Comparison of ENCODE assay signal across 11 cellular contexts in genomic region chr16:71648921-71649320, GRCh38. TPM values are rescaled to one million over a fixed set of nuclear protein-coding genes. Genes with fewer than 3 reads are reported as not detected.
DNase-seq lines count a peak whose midpoint lies in the region; TF ChIP-seq lines count a peak whose summit lies in the region.
"Had no signal": no experiment of that assay in that cellular context is flagged by ENCODE, and none has a peak within 500 bp of the region (broad histone marks: within the 10 kb centered on the region; RNA-seq: fewer than 3 reads in every experiment).

No MANE protein-coding gene starts in this region.

- no peak overlapping the region for H3K27ac Mint-ChIP-seq in CD4-positive, alpha-beta memory T cell
- H3K27ac Mint-ChIP-seq: activated CD4-positive, alpha-beta T cell treated with anti-CD3 and anti-CD28 coated beads, Interleukin-2, amount 10 ng/mL, durations not matched to agents 7 days and 5 days had no signal

- H3K27me3 Mint-ChIP-seq in CD4-positive, alpha-beta memory T cell = no peaks in the 10 kb centered on the region
- H3K27me3 Mint-ChIP-seq: activated CD4-positive, alpha-beta T cell treated with anti-CD3 and anti-CD28 coated beads, Interleukin-2, amount 10 ng/mL, durations not matched to agents 7 days and 5 days had no signal

- H3K4me1 Mint-ChIP-seq in CD4-positive, alpha-beta memory T cell = no peaks in the 10 kb centered on the region
- H3K4me1 Mint-ChIP-seq: activated CD4-positive, alpha-beta T cell treated with anti-CD3 and anti-CD28 coated beads, Interleukin-2, amount 10 ng/mL, durations not matched to agents 7 days and 5 days had no signal

- H3K4me1 ChIP-seq in OCI-LY1 (ENCODE audit: insufficient read depth, low read length, severe bottlenecking) (no peaks in the 10 kb centered on the region), parathyroid adenoma (no peaks in the 10 kb centered on the region)
- H3K4me1 ChIP-seq in CD4-positive, alpha-beta memory T cell (ENCODE audit: insufficient read depth, low read length) = no peaks in the 10 kb centered on the region
- H3K4me1 ChIP-seq: adrenal gland had no signal

- no peaks in the 10 kb centered on the region for H3K9me2 ChIP-seq in OCI-LY1 (ENCODE audit: low read depth, low read length)

- no peaks in the 10 kb centered on the region for H3F3A ChIP-seq in OCI-LY1 (ENCODE audit: insufficient read depth, low read length)

- H3K79me2 ChIP-seq in OCI-LY1 (ENCODE audit: insufficient read depth, low read length) (no peaks in the 10 kb centered on the region), parathyroid adenoma (no peaks in the 10 kb centered on the region)

- H3K9me3 ChIP-seq in OCI-LY1 (ENCODE audit: low read length) = no peaks in the 10 kb centered on the region
- H3K9me3 ChIP-seq in parathyroid adenoma (ENCODE audit: control insufficient read depth, low read length) = no peaks in the 10 kb centered on the region
- H3K9me3 ChIP-seq in CD4-positive, alpha-beta memory T cell (ENCODE audit: control insufficient read depth in 1 of 2, low read length in 2 of 2) = no peaks in the 10 kb centered on the region
- H3K9me3 ChIP-seq: adrenal gland had no signal

- H2AFZ ChIP-seq in OCI-LY1 (ENCODE audit: low read length) (no peak overlapping the region), parathyroid adenoma (no peak overlapping the region)

- TF ChIP-seq CTCF in OCI-LY1 (IDR thresholded peaks at IDR 0.05; ENCODE audit: low read length) = peak; percentile 26; the same call in 1 of the 2 replicates
- TF ChIP-seq CTCF in epithelial cell of esophagus (IDR thresholded peaks at IDR 0.05; ENCODE audit: insufficient read depth, low read depth, low read length, missing control alignments) = peak; percentile 55
- TF ChIP-seq CTCF in parathyroid adenoma (IDR thresholded peaks at IDR 0.05) = peak; percentile 55

- H3K4me3 Mint-ChIP-seq in CD4-positive, alpha-beta memory T cell = no peak overlapping the region
- H3K4me3 Mint-ChIP-seq: activated CD4-positive, alpha-beta T cell treated with anti-CD3 and anti-CD28 coated beads, Interleukin-2, amount 10 ng/mL, durations not matched to agents 7 days and 5 days had no signal

- H3K27ac ChIP-seq in OCI-LY1 (ENCODE audit: low read depth, low read length, poor library complexity, severe bottlenecking) (no peak overlapping the region), parathyroid adenoma (no peak overlapping the region)
- H3K27ac ChIP-seq in CD4-positive, alpha-beta memory T cell (ENCODE audit: low read depth, low read length) = no peak overlapping the region
- H3K27ac ChIP-seq: adrenal gland had no signal

- POLR2A ChIA-PET in CD4-positive, alpha-beta memory T cell (lab: Charles Lee; ENCODE audit: partially characterized antibody) = no interaction called here

- H3K36me3 ChIP-seq in OCI-LY1 (ENCODE audit: insufficient read depth, low read length) (peaks cover 22% of the 10 kb centered on the region; the same call in 1 of the 2 replicates), parathyroid adenoma (ENCODE audit: control insufficient read depth, insufficient read depth, low read length) (no peaks in the 10 kb centered on the region)
- H3K36me3 ChIP-seq in CD4-positive, alpha-beta memory T cell (ENCODE audit: insufficient read depth, low read length) = no peaks in the 10 kb centered on the region

- peak; percentile 33 for DNase-seq in DMS53 (lab: John Stamatoyannopoulos, UW)
- DNase-seq in DMS53 treated with DMSO at 0.1 percent for 48 hours (lab: John Stamatoyannopoulos, UW; ENCODE audit: unreplicated experiment) = no peak
- no peak for DNase-seq in epithelial cell of esophagus (ENCODE audit: low read depth)
- no peak for DNase-seq in CD4-positive, alpha-beta memory T cell
- DNase-seq in RPMI8226 = no peak
- DNase-seq in HK-2 (ENCODE audit: unreplicated experiment) = no peak
- DNase-seq: activated CD4-positive, alpha-beta T cell treated with anti-CD3 and anti-CD28 coated beads, Interleukin-2, amount 10 ng/mL, durations not matched to agents 7 days and 5 days; adrenal gland had no signal

- intact Hi-C loops in CD4-positive, alpha-beta memory T cell (cut with micrococcal nuclease) = no loop called here

- peaks cover 39 to 43% of the 10 kb centered on the region in 2 donors for H3K36me3 Mint-ChIP-seq in CD4-positive, alpha-beta memory T cell

- CTCF ChIA-PET in CD4-positive, alpha-beta memory T cell (lab: Charles Lee; ENCODE audit: partially characterized antibody) = no interaction called here

- H3K4me2 ChIP-seq in OCI-LY1 (ENCODE audit: low read length) = no peak overlapping the region
- no peak overlapping the region for H3K4me2 ChIP-seq in parathyroid adenoma (ENCODE audit: low read length)

- H3K4me3 ChIP-seq in OCI-LY1 (ENCODE audit: low read depth, low read length, poor library complexity, severe bottlenecking) (no peak overlapping the region), epithelial cell of esophagus (ENCODE audit: low read length) (no peak overlapping the region), parathyroid adenoma (ENCODE audit: low read depth, low read length) (no peak overlapping the region)
- no peak overlapping the region for H3K4me3 ChIP-seq in CD4-positive, alpha-beta memory T cell (ENCODE audit: low read length in 2 of 2)
- H3K4me3 ChIP-seq: adrenal gland had no signal

- no peak overlapping the region for H3K9ac ChIP-seq in OCI-LY1 (ENCODE audit: low read length)
- no peak overlapping the region for H3K9ac ChIP-seq in parathyroid adenoma

- no peaks in the 10 kb centered on the region for H3K27me3 ChIP-seq in OCI-LY1 (ENCODE audit: insufficient read depth, low read length)
- H3K27me3 ChIP-seq in parathyroid adenoma (ENCODE audit: control insufficient read depth, insufficient read depth, low read length) = no peaks in the 10 kb centered on the region
- no peaks in the 10 kb centered on the region for H3K27me3 ChIP-seq in CD4-positive, alpha-beta memory T cell (ENCODE audit: insufficient read depth, low read length)
- H3K27me3 ChIP-seq: adrenal gland had no signal

- no peaks in the 10 kb centered on the region for H3K9me3 Mint-ChIP-seq in CD4-positive, alpha-beta memory T cell
- H3K9me3 Mint-ChIP-seq: activated CD4-positive, alpha-beta T cell treated with anti-CD3 and anti-CD28 coated beads, Interleukin-2, amount 10 ng/mL, durations not matched to agents 7 days and 5 days had no signal

- no peaks in the 10 kb centered on the region for H4K20me1 ChIP-seq in OCI-LY1 (ENCODE audit: insufficient read depth, low read length)

RNA-seq across cellular contexts. Expression of gene MARVELD3, which starts 22.9 kb away (rescaled TPM):
- total RNA-seq in CD4-positive, alpha-beta memory T cell = not detected
- not detected for polyA plus RNA-seq in CD4-positive, alpha-beta memory T cell
- total RNA-seq: activated CD4-positive, alpha-beta T cell treated with anti-CD3 and anti-CD28 coated beads, Interleukin-2, amount 10 ng/mL, durations not matched to agents 7 days and 5 days; pulmonary artery endothelial cell had no signal
